17 cellular contexts compared by ENCODE assay signal in genomic region chr7:69465262-69465661, GRCh38.
"Had no signal": no experiment of that assay in that cellular context is flagged by ENCODE, and none has a peak within 500 bp of the region (broad histone marks: within the 10 kb centered on the region; RNA-seq: fewer than 3 reads in every experiment).

No MANE protein-coding gene starts in this region.

- ATAC-seq: SK-N-SH treated with all-trans-retinoic acid at 6 μM for 48 hours had no signal

- DNase-seq: KBM-7, MG63, NCI-H1092, NCI-H1105 treated with DMSO at 0.1 percent for 48 hours, NCI-H1417 treated with DMSO at 0.1 percent for 48 hours, NCI-H146, NCI-H1694 treated with DMSO at 0.1 percent for 48 hours, NCI-H1930, NCI-H2081, NCI-H2107, NCI-H2227 treated with DMSO at 0.1 percent for 48 hours, NCI-H524, NCI-H526 treated with DMSO at 0.1 percent for 48 hours, NCI-H748 treated with DMSO at 0.1 percent for 48 hours, Right ventricle myocardium superior, RPMI8226 had no signal
